In genomic region chr14:68709007-68709406, GRCh38 we compare ENCODE assay signal across 26 cellular contexts.
"Had no signal": no experiment of that assay in that cellular context is flagged by ENCODE, and none has a peak within 500 bp of the region (broad histone marks: within the 10 kb centered on the region; RNA-seq: fewer than 3 reads in every experiment).

No MANE protein-coding gene starts in this region.

- ATAC-seq: activated CD8-positive, alpha-beta T cell treated with anti-CD3 and anti-CD28 coated beads, Interleukin-2, amount 10 ng/mL, durations not matched to agents 7 days and 5 days; activated T-cell treated with anti-CD3 and anti-CD28 coated beads, Interleukin-2, amount 50 U/mL, for 4 hours; WTC11 had no signal

- H3K36me3 ChIP-seq: breast epithelium, Peyer's patch, SJCRH30 had no signal

- H3K4me3 ChIP-seq: breast epithelium, Peyer's patch, SJCRH30 had no signal

- H3K9me3 ChIP-seq: breast epithelium, Peyer's patch, SJCRH30, SK-N-SH had no signal

- H3K27me3 ChIP-seq: breast epithelium, Peyer's patch, SJCRH30 had no signal

- DNase-seq: activated CD4-positive, alpha-beta T cell treated with anti-CD3 and anti-CD28 coated beads for 48 hours; activated CD4-positive, alpha-beta T cell treated with anti-CD3 and anti-CD28 coated beads, Interleukin-2, amount 50 U/mL, for 4 hours; activated CD4-positive, CD25-positive, alpha-beta regulatory T cell treated with anti-CD3 and anti-CD28 coated beads, Interleukin-2, amount 50 U/mL, for 72 hours; activated CD8-positive, alpha-beta T cell treated with anti-CD3 and anti-CD28 coated beads, Interleukin-2, amount 10 ng/mL, durations not matched to agents 7 days and 5 days; activated gamma-delta T cell treated with Interleukin-2 at 50 U/mL for 16 hours; activated naive CD8-positive, alpha-beta T cell treated with anti-CD3 and anti-CD28 coated beads for 36 hours; activated T-cell treated with anti-CD3 and anti-CD28 coated beads, Interleukin-2, amount 50 U/mL, for 4 hours; caudate nucleus; Kasumi-1; KBM-7; NCI-H1048; NCI-H146; NCI-H187 treated with DMSO at 0.1 percent for 48 hours; NCI-H2171; NCI-H345; NCI-H510A; NCI-H526 treated with DMSO at 0.1 percent for 48 hours; NK-92 treated with Interleukin-12 subunit alpha and Interleukin-12 subunit beta, amount 100 ng/mL, for 24 hours; Right ventricle myocardium superior; SJCRH30; SK-N-SH; SW 1271 had no signal

- H3K27ac ChIP-seq: Peyer's patch, RWPE1, SJCRH30 had no signal
